ENCODE assay signal across 8 cellular contexts in genomic region chr4:10180927-10181744, GRCh38.
DNase-seq lines count a peak whose midpoint lies in the region; ATAC-seq and TF ChIP-seq lines count a peak whose summit lies in the region.

No MANE protein-coding gene starts in this region.

- H3K27ac Mint-ChIP-seq in activated B cell treated with CpG ODN at 0.5 μM for 24 hours (no peak overlapping the region), chondrocyte (ENCODE audit: unreplicated experiment) (no peak overlapping the region)
- H3K27ac Mint-ChIP-seq in naive thymus-derived CD4-positive, alpha-beta T cell = peak overlapping the region in 2 of 9 donors; percentile 40 to 92

- H3K9me3 ChIP-seq in naive thymus-derived CD4-positive, alpha-beta T cell (ENCODE audit: control insufficient read depth in 2 of 3, low read length in 3 of 3) = no peaks in the 10 kb centered on the region
- H3K9me3 ChIP-seq in sigmoid colon = no peaks in the 10 kb centered on the region

- H3K4me3 Mint-ChIP-seq in activated B cell treated with CpG ODN at 0.5 μM for 24 hours (no peak overlapping the region), chondrocyte (ENCODE audit: unreplicated experiment) (no peak overlapping the region)
- H3K4me3 Mint-ChIP-seq in naive thymus-derived CD4-positive, alpha-beta T cell = peak overlapping the region in 2 of 10 donors; percentile 9 to 53

- H3K4me1 ChIP-seq in naive thymus-derived CD4-positive, alpha-beta T cell (ENCODE audit: control insufficient read depth in 2 of 2, insufficient read depth in 2 of 2, low read length in 2 of 2) = peaks cover 0 to 7% of the 10 kb centered on the region in 2 donors
- H3K4me1 ChIP-seq in sigmoid colon = no peaks in the 10 kb centered on the region

- H3K4me1 Mint-ChIP-seq in activated B cell treated with CpG ODN at 0.5 μM for 24 hours (peaks cover 7% of the 10 kb centered on the region), chondrocyte (ENCODE audit: low read depth) (no peaks in the 10 kb centered on the region)
- peaks cover 8 to 41% (median 24%) of the 10 kb centered on the region in 7 donors for H3K4me1 Mint-ChIP-seq in naive thymus-derived CD4-positive, alpha-beta T cell

- TF ChIP-seq CTCF in activated B cell treated with CpG ODN at 0.5 μM for 24 hours (IDR thresholded peaks at IDR 0.05) = no peak
- no peak for TF ChIP-seq CTCF in chondrocyte (IDR thresholded peaks at IDR 0.05)
- no peak for TF ChIP-seq CTCF in sigmoid colon (IDR thresholded peaks at IDR 0.05)

- CTCF ChIA-PET in activated B cell treated with CpG ODN at 0.5 μM for 24 hours (lab: Charles Lee) = no interaction called here
- CTCF ChIA-PET in naive thymus-derived CD4-positive, alpha-beta T cell (lab: Charles Lee) = interaction anchor here (0.7 to 1.1 kb wide), 3 partner anchors 13 to 63 kb away, joined by 3 read pairs; no protein-coding TSS in a partner anchor

- intact Hi-C loops in activated B cell treated with CpG ODN at 0.5 μM for 24 hours (cut with micrococcal nuclease) (no loop called here), sigmoid colon (cut with DNase I) (no loop called here)
- intact Hi-C loops in naive thymus-derived CD4-positive, alpha-beta T cell (cut with micrococcal nuclease) = loop anchor here in 1 of 2 donors (1.0 to 5.0 kb wide), 4 partner anchors 19 to 1291 kb away; partner anchors contain the start of gene ZNF518B

- no peaks in the 10 kb centered on the region for H3K36me3 ChIP-seq in naive thymus-derived CD4-positive, alpha-beta T cell (ENCODE audit: control insufficient read depth in 2 of 3, insufficient read depth in 3 of 3, low read length in 3 of 3)
- no peaks in the 10 kb centered on the region for H3K36me3 ChIP-seq in sigmoid colon

- DNase-seq in EL (peak; percentile 83), activated B cell treated with CpG ODN at 0.5 μM for 24 hours (no peak), chondrocyte (ENCODE audit: low spot score) (no peak), sigmoid colon (no peak), cortex of kidney (lab: John Stamatoyannopoulos, UW) (no peak)
- DNase-seq in naive thymus-derived CD4-positive, alpha-beta T cell = peak in 6 of 9 donors; percentile 8 to 45 (median 27)

- H3K27me3 Mint-ChIP-seq in activated B cell treated with CpG ODN at 0.5 μM for 24 hours (peaks cover 10% of the 10 kb centered on the region), chondrocyte (ENCODE audit: low read depth) (peaks cover 11% of the 10 kb centered on the region)
- H3K27me3 Mint-ChIP-seq in naive thymus-derived CD4-positive, alpha-beta T cell = no peaks in the 10 kb centered on the region

- H3K9me3 Mint-ChIP-seq in activated B cell treated with CpG ODN at 0.5 μM for 24 hours (peaks cover 2% of the 10 kb centered on the region), chondrocyte (ENCODE audit: low read depth) (peaks cover 2% of the 10 kb centered on the region)
- H3K9me3 Mint-ChIP-seq in naive thymus-derived CD4-positive, alpha-beta T cell = peaks cover 0 to 19% (median 0%) of the 10 kb centered on the region in 11 donors

- POLR2A ChIA-PET in activated B cell treated with CpG ODN at 0.5 μM for 24 hours (lab: Charles Lee) = no interaction called here
- POLR2A ChIA-PET in naive thymus-derived CD4-positive, alpha-beta T cell (lab: Charles Lee) = interaction anchor here (2.4 kb wide), 1 partner anchor 63 kb away, joined by 10 read pairs; no protein-coding TSS in a partner anchor

- no peak overlapping the region for H3K27ac ChIP-seq in naive thymus-derived CD4-positive, alpha-beta T cell (ENCODE audit: low read depth, low read length)
- H3K27ac ChIP-seq in sigmoid colon = no peak overlapping the region

- TF ChIP-seq EP300 in sigmoid colon (IDR thresholded peaks at IDR 0.05) = no peak

- H3K4me3 ChIP-seq in naive thymus-derived CD4-positive, alpha-beta T cell (ENCODE audit: low read length) = no peak overlapping the region
- no peak overlapping the region for H3K4me3 ChIP-seq in sigmoid colon

- H3K36me3 Mint-ChIP-seq in activated B cell treated with CpG ODN at 0.5 μM for 24 hours (ENCODE audit: low read depth) (no peaks in the 10 kb centered on the region), chondrocyte (ENCODE audit: low read depth) (no peaks in the 10 kb centered on the region)
- peaks cover 0 to 23% (median 0%) of the 10 kb centered on the region in 5 donors for H3K36me3 Mint-ChIP-seq in naive thymus-derived CD4-positive, alpha-beta T cell

- WGBS in sigmoid colon, 2 donors = 53 to 83% methylated on average over 4 of the region's 4 CpGs

- ATAC-seq in GM19438 (IDR thresholded peaks at IDR 0.05; ENCODE audit: low read depth, unreplicated experiment) (peak; percentile 89), HG03442 (IDR thresholded peaks at IDR 0.05; ENCODE audit: unreplicated experiment) (peak; percentile 94), activated B cell treated with CpG ODN at 0.5 μM for 24 hours (ENCODE audit: low read depth) (peak; percentile 34)
- ATAC-seq in naive thymus-derived CD4-positive, alpha-beta T cell = peak; percentile 82

- H3K27me3 ChIP-seq in naive thymus-derived CD4-positive, alpha-beta T cell (ENCODE audit: control insufficient read depth in 2 of 2, insufficient read depth in 2 of 2, low read length in 2 of 2) = no peaks in the 10 kb centered on the region
- H3K27me3 ChIP-seq in sigmoid colon = no peaks in the 10 kb centered on the region

- TF ChIP-seq POLR2A in sigmoid colon (IDR thresholded peaks at IDR 0.05) = no peak

Comparison
In these comparisons a context has a peak if more than half of its experiments do, and no peak if none do; other contexts are left out.
1. DNase-seq: peak in EL (single experiment) and naive thymus-derived CD4-positive, alpha-beta T cell (6 of 9); none in activated B cell treated with CpG ODN at 0.5 μM for 24 hours (single experiment), chondrocyte (single experiment), sigmoid colon (single experiment) and cortex of kidney (single experiment).
2. ATAC-seq: peak in every context shown above with its lines; median percentile 94 in HG03442; 89 in GM19438; 82 in naive thymus-derived CD4-positive, alpha-beta T cell; 34 in activated B cell treated with CpG ODN at 0.5 μM for 24 hours.